In the genomic region with DNA sequence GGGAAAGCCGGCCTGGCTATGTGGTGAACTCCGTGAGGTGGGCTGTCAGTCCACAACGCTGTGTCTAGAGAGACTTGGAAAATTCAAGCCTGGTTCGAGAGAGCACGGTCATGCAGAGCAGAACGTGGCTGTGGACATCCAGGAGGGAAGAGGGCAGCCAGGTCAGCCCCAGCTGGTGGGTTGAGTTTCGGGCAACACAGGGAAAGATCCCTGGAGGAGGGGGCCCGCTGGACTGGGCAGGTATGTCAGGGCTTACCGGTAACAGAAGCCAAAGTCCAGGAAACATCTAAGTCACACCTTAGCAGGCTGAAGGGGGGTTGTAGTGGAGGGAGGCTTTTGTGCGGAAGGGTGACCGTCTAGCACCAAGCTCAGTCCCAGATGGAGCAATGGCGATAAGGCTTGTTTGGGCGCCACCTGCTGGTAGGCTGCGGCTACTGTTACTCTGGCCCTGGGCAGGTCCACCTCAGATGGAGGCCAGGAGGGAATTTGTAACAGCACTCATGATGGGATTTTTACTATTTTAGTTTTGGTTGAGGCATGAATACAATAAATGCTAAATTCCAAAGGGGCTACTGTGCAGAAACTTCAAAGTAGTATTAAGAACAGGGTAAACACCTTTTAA, we compare ENCODE assay signal across 8 cellular contexts.
DNase-seq lines count a peak whose midpoint lies in the region; FAIRE-seq and TF ChIP-seq lines count a peak whose summit lies in the region.

No MANE protein-coding gene starts in this region.

- H3K4me3 Mint-ChIP-seq in activated naive CD4-positive, alpha-beta T cell treated with anti-CD3 and anti-CD28 coated beads for 36 hours, result no peak overlapping the region

- no peaks in the 10 kb centered on the region for H3K27me3 Mint-ChIP-seq in activated naive CD4-positive, alpha-beta T cell treated with anti-CD3 and anti-CD28 coated beads for 36 hours (ENCODE audit: low read depth)

- no peak for TF ChIP-seq POLR2A in H54 (IDR thresholded peaks at IDR 0.05; ENCODE audit: low read depth, low read length)

- H3K27me3 ChIP-seq in SJSA1 (replicated peaks), result no peaks in the 10 kb centered on the region

- DNase-seq in GM10248 (ENCODE audit: extremely low spot score) (peak; percentile 81), H54 (ENCODE audit: insufficient read length, low spot score) (peak; percentile 56), SJSA1 (ENCODE audit: low read depth in 1 of 2, low spot score in 2 of 2) (peak; percentile 55 to 74), head of caudate nucleus (peak; percentile 31 to 93 (median 84)), posterior cingulate gyrus (peak; percentile 62 to 97 (median 88)), urothelium cell line (ENCODE audit: low spot score) (peak; percentile 82)
- DNase-seq in activated naive CD4-positive, alpha-beta T cell treated with anti-CD3 and anti-CD28 coated beads for 36 hours, result peak; percentile 85

- H3K4me1 ChIP-seq in SJSA1 (replicated peaks), result no peaks in the 10 kb centered on the region

- H3K36me3 ChIP-seq in SJSA1, result no peaks in the 10 kb centered on the region

- POLR2A ChIA-PET in GM10248 (lab: Yijun Ruan, JAX), result no interaction called here

- peak; percentile 100 for TF ChIP-seq CTCF in GM10248 (IDR thresholded peaks at IDR 0.05; ENCODE audit: control extremely low read depth, extremely low read depth, low read depth, missing control alignments)
- peak; percentile 95 for TF ChIP-seq CTCF in LNCAP (IDR thresholded peaks at IDR 0.05)

- H3K36me3 Mint-ChIP-seq in activated naive CD4-positive, alpha-beta T cell treated with anti-CD3 and anti-CD28 coated beads for 36 hours (ENCODE audit: low read depth), result no peaks in the 10 kb centered on the region

- no peaks in the 10 kb centered on the region for H3K9me3 Mint-ChIP-seq in activated naive CD4-positive, alpha-beta T cell treated with anti-CD3 and anti-CD28 coated beads for 36 hours

- intact Hi-C loops in activated naive CD4-positive, alpha-beta T cell treated with anti-CD3 and anti-CD28 coated beads for 36 hours (cut with micrococcal nuclease), result loop anchor here (1.0 to 10.0 kb wide), 9 partner anchors 147 to 1118 kb away; no protein-coding TSS in a partner anchor
- intact Hi-C loops in head of caudate nucleus (cut with DNase I) (loop anchor here (5.0 kb wide), 1 partner anchor 148 kb away; no protein-coding TSS in a partner anchor), posterior cingulate gyrus (cut with DNase I) (loop anchor here (2.0 to 5.0 kb wide), 6 partner anchors 117 to 1118 kb away; partner anchors contain the start of genes HFM1 and ZNF644)

- no peak overlapping the region for H3K4me3 ChIP-seq in SJSA1

- H3K27ac ChIP-seq in SJSA1, result no peak overlapping the region

- no peaks in the 10 kb centered on the region for H3K4me1 Mint-ChIP-seq in activated naive CD4-positive, alpha-beta T cell treated with anti-CD3 and anti-CD28 coated beads for 36 hours (ENCODE audit: low read depth)

- no peaks in the 10 kb centered on the region for H3K9me3 ChIP-seq in SJSA1 (replicated peaks)

- no peak overlapping the region for H3K27ac Mint-ChIP-seq in activated naive CD4-positive, alpha-beta T cell treated with anti-CD3 and anti-CD28 coated beads for 36 hours

- FAIRE-seq in H54 (lab: Jason Lieb, UNC) (no peak), urothelium cell line (lab: Jason Lieb, UNC) (no peak)

- CTCF ChIA-PET in GM10248 (lab: Yijun Ruan, JAX), result interaction anchor here (0.6 to 5.6 kb wide), 63 partner anchors 10 to 1244 kb away, joined by 3 to 56 read pairs (median 5); partner anchors contain the start of genes CDC7, HFM1 and ZNF644
- CTCF ChIA-PET in activated naive CD4-positive, alpha-beta T cell treated with anti-CD3 and anti-CD28 coated beads for 36 hours (lab: Charles Lee), result interaction anchor here (0.7 to 4.8 kb wide), 29 partner anchors 9 to 971 kb away, joined by 3 to 60 read pairs (median 3); partner anchors contain the start of gene HFM1
